In genomic region chr2:69645026-69645425, GRCh38 we compare ENCODE assay signal across 8 cellular contexts. TPM values are rescaled to one million over a fixed set of nuclear protein-coding genes. Genes with fewer than 3 reads are reported as not detected.
A peak's percentile ranks its signal among the peaks of the same experiment; 100 is the strongest.
DNase-seq lines count a peak whose midpoint lies in the region; ATAC-seq, FAIRE-seq and TF ChIP-seq lines count a peak whose summit lies in the region.

No MANE protein-coding gene starts in this region.

- H3K27me3 Mint-ChIP-seq in CD4-positive, alpha-beta T cell = no peaks in the 10 kb centered on the region
- peaks cover 43% of the 10 kb centered on the region for H3K27me3 Mint-ChIP-seq in IgD-negative memory B cell

- TF ChIP-seq RAD21 in HepG2 (CRISPR knock-in tag; IDR thresholded peaks at IDR 0.05) = no peak

- H4K20me1 ChIP-seq in HepG2 (ENCODE audit: insufficient read depth, low read length) = no peaks in the 10 kb centered on the region

- H3K27me3 ChIP-seq in CD4-positive, alpha-beta T cell (ENCODE audit: control insufficient read depth, insufficient read depth, low read length) = no peaks in the 10 kb centered on the region
- no peaks in the 10 kb centered on the region for H3K27me3 ChIP-seq in adipocyte (replicated peaks; ENCODE audit: control insufficient read depth, insufficient read depth, low read length)
- peaks cover 0 to 3% of the 10 kb centered on the region in 2 experiments; a peak in 1 of 5 replicates for H3K27me3 ChIP-seq in HepG2 (ENCODE audit: control insufficient read depth in 1 of 2, insufficient read depth in 2 of 2, low read length in 2 of 2)
- H3K27me3 ChIP-seq in thymus (ENCODE audit: control insufficient read depth, insufficient read depth) = no peaks in the 10 kb centered on the region

- H3K9ac ChIP-seq in adipocyte (ENCODE audit: low read length) (peak overlapping the region; percentile 97), HepG2 (ENCODE audit: insufficient read depth, low read depth, low read length) (peak overlapping the region; percentile 91; the same call in 1 of the 2 replicates)

- 34% methylated on average over 7 of the region's 7 CpGs for WGBS in HepG2 (ENCODE audit: low lambda C conversion rate)
- 6% methylated on average over 7 of the region's 7 CpGs for WGBS in thymus

- H3K4me3 Mint-ChIP-seq in CD4-positive, alpha-beta T cell = peak overlapping the region; percentile 93
- H3K4me3 Mint-ChIP-seq in IgD-negative memory B cell = peak overlapping the region; percentile 52 to 98 (median 89)

- POLR2A ChIA-PET in CD4-positive, alpha-beta T cell (lab: Charles Lee) = interaction anchor here (0.7 to 7.9 kb wide), 41 partner anchors 8 to 1177 kb away, joined by 3 to 214 read pairs (median 8); partner anchors contain the start of genes APLF, C2orf42, FBXO48 and GMCL1
- POLR2A ChIA-PET in HepG2 (lab: Yijun Ruan, JAX) = interaction anchor here (1.0 to 3.3 kb wide), 2 partner anchors 42 to 464 kb away, joined by 4 to 15 read pairs; no protein-coding TSS in a partner anchor

- CTCF ChIA-PET in CD4-positive, alpha-beta T cell (lab: Charles Lee) = interaction anchor here (0.6 to 2.4 kb wide), 13 partner anchors 16 to 208 kb away, joined by 3 to 19 read pairs (median 5); partner anchors contain the start of gene NFU1
- CTCF ChIA-PET in HepG2 (lab: Yijun Ruan, JAX; ENCODE audit: low intra/inter-chr PET ratio, low total read pairs) = no interaction called here

- H3K4me3 ChIP-seq in adipocyte (ENCODE audit: low read length) (peak overlapping the region; percentile 96), HepG2 (replicated peaks in 1 of 3; ENCODE audit: insufficient read depth in 1 of 3, low read depth in 2 of 3, low read length in 3 of 3) (peak overlapping the region; percentile 78 to 94 (median 88); a peak in 5 of 6 replicates), thymus (ENCODE audit: low read length) (peak overlapping the region; percentile 80), mucosa of descending colon (no peak overlapping the region)

- intact Hi-C loops in CD4-positive, alpha-beta T cell (cut with DNase I, micrococcal nuclease) = loop anchor here (1.0 to 10.0 kb wide), 7 partner anchors 16 to 260 kb away; partner anchors contain the start of genes GFPT1 (in 1 of the 2) and NFU1 (in 1 of the 2)
- intact Hi-C loops in HepG2 (cut with micrococcal nuclease; ENCODE audit: unreplicated experiment) = no loop called here
- intact Hi-C loops in mucosa of descending colon (cut with DNase I, micrococcal nuclease) = loop anchor here in 1 of 2 donors (10.0 kb wide), 1 partner anchor 80 kb away; no protein-coding TSS in a partner anchor

- peak overlapping the region; percentile 95 for H3K27ac Mint-ChIP-seq in CD4-positive, alpha-beta T cell
- peak overlapping the region; percentile 47 to 85 (median 83) for H3K27ac Mint-ChIP-seq in IgD-negative memory B cell

- no peak for FAIRE-seq in HepG2 (lab: Jason Lieb, UNC)

- in situ Hi-C loops in HepG2 (cut with HindIII; ENCODE audit: extremely low pct_ligation_motif_present, low pct_unique_long_range_greater_than_20kb) = no loop called here

- peak overlapping the region; percentile 90 for H3K27ac ChIP-seq in CD4-positive, alpha-beta T cell (ENCODE audit: low read depth, low read length)
- H3K27ac ChIP-seq in HepG2 (ENCODE audit: extremely low read length, insufficient read depth, low read length) = no peak overlapping the region
- H3K27ac ChIP-seq in thymus (ENCODE audit: low read depth) = peak overlapping the region; percentile 99

- H3K4me1 Mint-ChIP-seq in CD4-positive, alpha-beta T cell (ENCODE audit: low read depth) = peaks cover 57% of the 10 kb centered on the region
- peaks cover 15 to 28% (median 19%) of the 10 kb centered on the region in 3 donors for H3K4me1 Mint-ChIP-seq in IgD-negative memory B cell

- H3K9me3 Mint-ChIP-seq in CD4-positive, alpha-beta T cell = no peaks in the 10 kb centered on the region
- H3K9me3 Mint-ChIP-seq in IgD-negative memory B cell = peaks cover 0 to 7% (median 0%) of the 10 kb centered on the region in 3 donors

- H3K36me3 Mint-ChIP-seq in CD4-positive, alpha-beta T cell (ENCODE audit: low read depth) = peaks cover 47% of the 10 kb centered on the region
- H3K36me3 Mint-ChIP-seq in IgD-negative memory B cell = no peaks in the 10 kb centered on the region

- H3K4me1 ChIP-seq in adipocyte (ENCODE audit: control insufficient read depth, insufficient read depth, low read length) (peaks cover 31% of the 10 kb centered on the region), HepG2 (ENCODE audit: insufficient read depth, low read length) (peaks cover 41% of the 10 kb centered on the region), thymus (ENCODE audit: control insufficient read depth, insufficient read depth, low read length) (peaks cover 36% of the 10 kb centered on the region), mucosa of descending colon (ENCODE audit: low read depth) (peaks cover 8% of the 10 kb centered on the region)

- no peak for TF ChIP-seq EP300 in HepG2 (IDR thresholded peaks at IDR 0.05; ENCODE audit: low read depth in 2 of 2, low read length in 2 of 2)
- no peak for TF ChIP-seq EP300 in HepG2 (CRISPR knock-in tag; IDR thresholded peaks at IDR 0.05; ENCODE audit: borderline replicate concordance)

- H3K9me3 ChIP-seq in CD4-positive, alpha-beta T cell (ENCODE audit: control insufficient read depth, low read length) = no peaks in the 10 kb centered on the region
- H3K9me3 ChIP-seq in adipocyte (ENCODE audit: control insufficient read depth, low read length) (no peaks in the 10 kb centered on the region), HepG2 (ENCODE audit: low read length) (no peaks in the 10 kb centered on the region), thymus (ENCODE audit: control insufficient read depth) (no peaks in the 10 kb centered on the region), mucosa of descending colon (no peaks in the 10 kb centered on the region)

- ATAC-seq in CD4-positive, alpha-beta T cell (ENCODE audit: poor library complexity) = peak; percentile 53
- ATAC-seq in HepG2 (no peak), GM19023 (IDR thresholded peaks at IDR 0.05; ENCODE audit: unreplicated experiment) (no peak), mucosa of descending colon (no peak)

- no TSS peak for BruUV-seq in HepG2 (replicated peaks; lab: Mats Ljungman, UMichigan)

- peak in 7 of 10 experiments; percentile 9 to 57 (median 28) for DNase-seq in CD4-positive, alpha-beta T cell
- DNase-seq in adipocyte (ENCODE audit: low read depth) = peak; percentile 31
- DNase-seq in HepG2 (ENCODE audit: low spot score) = no peak
- no peak for DNase-seq in mucosa of descending colon
- no peak for DNase-seq in activated CD8-positive, alpha-beta memory T cell treated with anti-CD3 and anti-CD28 coated beads, Interleukin-2, amount 50 U/mL, for 4 hours

- no peak for TF ChIP-seq CTCF in CD4-positive, alpha-beta T cell (IDR thresholded peaks at IDR 0.05)
- TF ChIP-seq CTCF in HepG2 (CRISPR knock-in tag; IDR thresholded peaks at IDR 0.05) = no peak
- no peak for TF ChIP-seq CTCF in mucosa of descending colon (IDR thresholded peaks at IDR 0.05)

- peak overlapping the region; percentile 96 for H3K4me2 ChIP-seq in HepG2 (ENCODE audit: low read depth, low read length)

- no peaks in the 10 kb centered on the region for H3K36me3 ChIP-seq in adipocyte (ENCODE audit: control insufficient read depth, insufficient read depth, low read length, severe bottlenecking)
- no peaks in the 10 kb centered on the region for H3K36me3 ChIP-seq in HepG2 (replicated peaks in 1 of 2; ENCODE audit: control insufficient read depth in 1 of 2, insufficient read depth in 2 of 2, low read length in 2 of 2)
- H3K36me3 ChIP-seq in thymus (ENCODE audit: control insufficient read depth, insufficient read depth) = no peaks in the 10 kb centered on the region
- no peaks in the 10 kb centered on the region for H3K36me3 ChIP-seq in mucosa of descending colon (ENCODE audit: low read depth)

- no peak for TF ChIP-seq POLR2A in HepG2 (IDR thresholded peaks at IDR 0.05; ENCODE audit: insufficient read depth in 1 of 2, low read depth in 2 of 2, low read length in 2 of 2)

- no peak overlapping the region for H2AFZ ChIP-seq in HepG2 (ENCODE audit: low read length)

- peaks cover 32% of the 10 kb centered on the region for H3K79me2 ChIP-seq in HepG2 (ENCODE audit: insufficient read depth, low read length)

RNA-seq across cellular contexts. Expression of gene AAK1, which starts 1.5 kb away (rescaled TPM):
- total RNA-seq in CD4-positive, alpha-beta T cell = 100 to 1,000 TPM; 201 to 208 TPM
- polyA plus RNA-seq in IgD-negative memory B cell = 6.0 TPM
- 10.3 and 15.2 TPM in 2 replicates for total RNA-seq in HepG2 (2016; rRNA removed; fragmentation: Illumina TruSeq; extraction: Trizol)
- total RNA-seq in HepG2 (2016; cell fraction: cytosol; rRNA removed; fragmentation: Illumina TruSeq; extraction: Trizol; ENCODE audit: low read depth) = 2.4 and 3.1 TPM in 2 replicates
- 9.4 and 12.9 TPM in 2 replicates for total RNA-seq in HepG2 (2016; cell fraction: insoluble cytoplasmic fraction; rRNA removed; fragmentation: Illumina TruSeq; extraction: Trizol)
- total RNA-seq in HepG2 (2016; cell fraction: membrane; rRNA removed; fragmentation: Illumina TruSeq; extraction: Trizol) = 7.2 and 7.6 TPM in 2 replicates
- 20.2 and 27.8 TPM in 2 replicates for total RNA-seq in HepG2 (2016; cell fraction: nucleus; rRNA removed; fragmentation: Illumina TruSeq; extraction: Trizol)
- polyA plus RNA-seq in HepG2 (2011; rRNA removed) = 9.4 and 9.8 TPM in 2 replicates
- polyA plus RNA-seq in HepG2 (2011; cell fraction: cytosol; rRNA removed) = 4.3 and 6.0 TPM in 2 replicates
- polyA plus RNA-seq in HepG2 (2011; cell fraction: nucleus; rRNA removed) = 13.6 and 15.8 TPM in 2 replicates
- polyA plus RNA-seq in HepG2 (2012) = 7.2 and 9.5 TPM in 2 replicates
- 0.59 and 1.3 TPM in 2 replicates for polyA plus RNA-seq in HepG2 (2016; cell fraction: cytosol; fragmentation: Illumina TruSeq; extraction: Trizol; ENCODE audit: low read depth)
- 7.3 and 8.6 TPM in 2 replicates for polyA plus RNA-seq in HepG2 (2016; cell fraction: insoluble cytoplasmic fraction; fragmentation: Illumina TruSeq; extraction: Trizol; ENCODE audit: low read depth)
- 1.5 and 1.9 TPM in 2 replicates for polyA plus RNA-seq in HepG2 (2016; cell fraction: membrane; fragmentation: Illumina TruSeq; extraction: Trizol; ENCODE audit: low read depth)
- 14.2 and 15.4 TPM in 2 replicates for polyA plus RNA-seq in HepG2 (2016; cell fraction: nucleus; fragmentation: Illumina TruSeq; extraction: Trizol; ENCODE audit: insufficient read depth, low read depth)
- polyA minus RNA-seq in HepG2 (2011; rRNA and poly(A)+ RNA removed; ENCODE audit: low replicate concordance) = 8.6 and 11.3 TPM in 2 replicates
- 17.2 and 18.3 TPM in 2 replicates for polyA minus RNA-seq in HepG2 (2011; cell fraction: cytosol; rRNA and poly(A)+ RNA removed)
- polyA minus RNA-seq in HepG2 (2011; cell fraction: nucleus; rRNA and poly(A)+ RNA removed) = 41.1 and 50.6 TPM in 2 replicates
- polyA plus RNA-seq in thymus = 26.6 TPM
- 10 to 100 TPM; 62.4 to 68.4 (median 66.2) TPM for total RNA-seq in mucosa of descending colon

Comparison
In these comparisons a context has a peak if more than half of its experiments do, and no peak if none do; other contexts are left out.
1. DNase-seq: peak in CD4-positive, alpha-beta T cell (7 of 10) and adipocyte (single experiment); none in HepG2 (single experiment), mucosa of descending colon (0 of 3) and activated CD8-positive, alpha-beta memory T cell treated with anti-CD3 and anti-CD28 coated beads, Interleukin-2, amount 50 U/mL, for 4 hours (single experiment).